In genomic region chr22:40534379-40535188, GRCh38 we compare ENCODE assay signal across 8 cellular contexts.
A peak's percentile ranks its signal among the peaks of the same experiment; 100 is the strongest.
DNase-seq lines count a peak whose midpoint lies in the region; ATAC-seq and TF ChIP-seq lines count a peak whose summit lies in the region.

No MANE protein-coding gene starts in this region.

- no peak for TF ChIP-seq POLR2A in sigmoid colon (IDR thresholded peaks at IDR 0.05)

- H3K4me1 Mint-ChIP-seq in T-cell, result peaks cover 54 to 63% (median 61%) of the 10 kb centered on the region in 3 donors

- H3K36me3 ChIP-seq in sigmoid colon, result no peaks in the 10 kb centered on the region

- peak overlapping the region; percentile 85 to 87 (median 86) for H3K4me3 Mint-ChIP-seq in T-cell

- no peaks in the 10 kb centered on the region for H3K27me3 Mint-ChIP-seq in T-cell

- POLR2A ChIA-PET in T-cell (lab: Charles Lee), result interaction anchor here in 1 of 2 donors (0.7 kb wide), 1 partner anchor 102 kb away, joined by 3 read pairs; the partner anchor contains the start of gene MRTFA

- H3K27me3 ChIP-seq in sigmoid colon, result no peaks in the 10 kb centered on the region

- CTCF ChIA-PET in T-cell (lab: Charles Lee), result interaction anchor here (0.6 to 1.9 kb wide), 9 partner anchors 8 to 1117 kb away, joined by 3 to 12 read pairs (median 7); partner anchors contain the start of gene MRTFA (in 1 of the 2)

- 44 to 71% methylated on average over 6 of the region's 6 CpGs for WGBS in sigmoid colon, 2 donors

- no peak for TF ChIP-seq EP300 in sigmoid colon (IDR thresholded peaks at IDR 0.05)

- no peaks in the 10 kb centered on the region for H3K9me3 Mint-ChIP-seq in T-cell

- H3K4me3 ChIP-seq in fibroblast of pulmonary artery (replicated peaks; ENCODE audit: low read depth, low read length), result no peak overlapping the region
- H3K4me3 ChIP-seq in sigmoid colon, result no peak overlapping the region

- peak overlapping the region; percentile 19 to 62 (median 35) for H3K27ac ChIP-seq in sigmoid colon

- no peaks in the 10 kb centered on the region for H3K9me3 ChIP-seq in sigmoid colon

- TF ChIP-seq CTCF in fibroblast of pulmonary artery (IDR thresholded peaks at IDR 0.05; ENCODE audit: low read length, missing control alignments), result no peak
- TF ChIP-seq CTCF in sigmoid colon (IDR thresholded peaks at IDR 0.05), result no peak

- H3K4me1 ChIP-seq in sigmoid colon, result peaks cover 0 to 55% (median 52%) of the 10 kb centered on the region in 4 donors

- peak in 1 of 4 experiments; percentile 6 for ATAC-seq in T-cell (replicated peaks in 1 of 4)
- no peak for ATAC-seq in HG03025 (IDR thresholded peaks at IDR 0.05; ENCODE audit: low FRiP score, unreplicated experiment)
- no peak for ATAC-seq in GM21825 (IDR thresholded peaks at IDR 0.05; ENCODE audit: unreplicated experiment)

- H3K27ac Mint-ChIP-seq in T-cell, result peak overlapping the region; percentile 91 to 96

- DNase-seq in stimulated activated CD4-positive, alpha-beta T cell treated with anti-CD3 and anti-CD28 coated beads, Interleukin-4, amount 100 ng/mL, for 24 hours, result peak; percentile 33
- no peak for DNase-seq in stimulated activated CD4-positive, alpha-beta T cell treated with anti-CD3 and anti-CD28 coated beads, Interleukin-12 subunit alpha, Interleukin-12 subunit beta, amount 100 ng/mL, for 4 hours
- DNase-seq in T-cell (no peak), fibroblast of pulmonary artery (ENCODE audit: low read depth) (peak; percentile 53), sigmoid colon (no peak), NCI-H1694 treated with DMSO at 0.1 percent for 48 hours (lab: John Stamatoyannopoulos, UW) (no peak)

- H3K36me3 Mint-ChIP-seq in T-cell, result no peaks in the 10 kb centered on the region

- intact Hi-C loops in sigmoid colon (cut with DNase I), result loop anchor here (5.0 kb wide), 1 partner anchor 98 kb away; no protein-coding TSS in a partner anchor

Comparison
In these comparisons a context has a peak if more than half of its experiments do, and no peak if none do; other contexts are left out.
1. DNase-seq: peak in stimulated activated CD4-positive, alpha-beta T cell treated with anti-CD3 and anti-CD28 coated beads, Interleukin-4, amount 100 ng/mL, for 24 hours (single experiment) and fibroblast of pulmonary artery (single experiment); none in stimulated activated CD4-positive, alpha-beta T cell treated with anti-CD3 and anti-CD28 coated beads, Interleukin-12 subunit alpha, Interleukin-12 subunit beta, amount 100 ng/mL, for 4 hours (single experiment), T-cell (0 of 34), sigmoid colon (single experiment) and NCI-H1694 treated with DMSO at 0.1 percent for 48 hours (single experiment).